Comparison of ENCODE assay signal across 13 cellular contexts in the genomic region with DNA sequence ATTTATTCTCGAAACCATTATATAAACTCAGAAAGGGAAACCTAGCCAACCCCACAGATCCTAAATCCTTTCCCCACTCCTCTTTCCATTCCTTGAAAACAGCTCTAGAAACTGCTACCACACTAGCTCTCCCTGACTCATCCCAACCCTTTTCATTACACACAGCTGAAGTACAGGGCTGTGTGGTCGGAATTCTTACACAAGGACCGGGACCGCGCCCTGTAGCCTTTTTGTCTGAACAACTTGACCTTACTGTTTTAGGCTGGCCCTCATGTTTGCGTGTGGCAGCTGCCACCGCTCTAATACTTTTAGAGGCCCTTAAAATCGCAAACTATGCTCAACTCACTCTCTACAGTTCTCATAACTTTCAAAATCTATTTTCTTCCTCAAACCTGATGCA. TPM values are rescaled to one million over a fixed set of nuclear protein-coding genes. Genes with fewer than 3 reads are reported as not detected.
"Had no signal": no experiment of that assay in that cellular context is flagged by ENCODE, and none has a peak within 500 bp of the region (broad histone marks: within the 10 kb centered on the region; RNA-seq: fewer than 3 reads in every experiment).

No MANE protein-coding gene starts in this region.

RNA-seq across cellular contexts. Expression of gene THRSP, which starts 20.8 kb away (rescaled TPM):
- total RNA-seq: dermis blood vessel endothelial cell, endothelial cell of umbilical vein, esophagus squamous epithelium, glomerular endothelial cell, mucosa of gallbladder, natural killer cell, occipital lobe, renal cortical epithelial cell, spleen, ureter, vagina had no signal
- polyA plus RNA-seq: endothelial cell of umbilical vein, keratinocyte, neural cell had no signal
